Comparison of ENCODE assay signal across 1 cellular context in genomic region chr1:2233468-2233867, GRCh38.
TF ChIP-seq lines count a peak whose summit lies in the region.

No MANE protein-coding gene starts in this region.

TF ChIP-seq in HepG2, 621 proteins besides CTCF, POLR2A, EP300 and RAD21:
- 0 out of 2 replicates have a peak, but pooled peaks have one; percentile 2 for TF ChIP-seq ZNF687 (CRISPR knock-in tag; IDR thresholded peaks at IDR 0.05)
- TF ChIP-seq ZNF235 (CRISPR knock-in tag; IDR thresholded peaks at IDR 0.05; ENCODE audit: borderline replicate concordance) = no peak
- TF ChIP-seq ZFAT (CRISPR knock-in tag; conservative IDR thresholded peaks at IDR 0.05) = no peak
- peak; percentile 13; the same call in 1 of the 2 replicates for TF ChIP-seq MYC (CRISPR knock-in tag; IDR thresholded peaks at IDR 0.05; ENCODE audit: borderline replicate concordance)
- no peak for TF ChIP-seq SOX13 (IDR thresholded peaks at IDR 0.05)
- TF ChIP-seq SOX13 (CRISPR knock-in tag; conservative IDR thresholded peaks at IDR 0.05 in 1 of 2, IDR thresholded peaks at IDR 0.05 in 1 of 2) = no peak
- TF ChIP-seq RBFOX2 (IDR thresholded peaks at IDR 0.05; ENCODE audit: low read depth, low read length) = peak; percentile 6; the same call in 1 of the 2 replicates
- no peak for TF ChIP-seq PRMT3 (CRISPR knock-in tag; IDR thresholded peaks at IDR 0.05; ENCODE audit: borderline replicate concordance, low read depth)
- TF ChIP-seq ZNF337 (CRISPR knock-in tag; IDR thresholded peaks at IDR 0.05; ENCODE audit: borderline replicate concordance, low read depth) = no peak
- peak; percentile 33; the same call in 1 of the 2 replicates for TF ChIP-seq ZC3H4 (CRISPR knock-in tag; IDR thresholded peaks at IDR 0.05; ENCODE audit: borderline replicate concordance)
- peak; percentile 56; the same call in 1 of the 2 replicates for TF ChIP-seq ZNF263 (CRISPR knock-in tag; IDR thresholded peaks at IDR 0.05)
- TF ChIP-seq XBP1 (CRISPR knock-in tag; IDR thresholded peaks at IDR 0.05) = 0 out of 2 replicates have a peak, but pooled peaks have one; percentile 7
- TF ChIP-seq AGO2 (optimal IDR thresholded peaks at IDR 0.05; ENCODE audit: low read depth, low read length) = peak; percentile 15
- TF ChIP-seq ZNF674 (CRISPR knock-in tag; IDR thresholded peaks at IDR 0.05; ENCODE audit: low read depth) = no peak
- TF ChIP-seq ETV6 (CRISPR knock-in tag; conservative IDR thresholded peaks at IDR 0.05) = no peak
TF ChIP-seq in HepG2: peak in this region for 7.
